Comparison of ENCODE assay signal across 14 cellular contexts in genomic region chr4:18844726-18845125, GRCh38.
"Had no signal": no experiment of that assay in that cellular context is flagged by ENCODE, and none has a peak within 500 bp of the region (broad histone marks: within the 10 kb centered on the region; RNA-seq: fewer than 3 reads in every experiment).

No MANE protein-coding gene starts in this region.

- H3K36me3 ChIP-seq: heart left ventricle, suprapubic skin had no signal

- H3K4me1 ChIP-seq: heart left ventricle, suprapubic skin had no signal

- H3K27ac ChIP-seq: heart left ventricle, suprapubic skin had no signal

- H3K4me3 ChIP-seq: heart left ventricle, suprapubic skin had no signal

- H3K27me3 ChIP-seq: heart left ventricle, suprapubic skin had no signal

- DNase-seq: activated CD4-positive, alpha-beta T cell treated with anti-CD3 and anti-CD28 coated beads, Interleukin-2, amount 50 U/mL, for 48 hours; activated CD4-positive, CD25-positive, alpha-beta regulatory T cell treated with anti-CD3 and anti-CD28 coated beads, Interleukin-2, amount 50 U/mL, for 72 hours; activated gamma-delta T cell; activated T-cell treated with anti-CD3 and anti-CD28 coated beads, Interleukin-2, amount 50 U/mL, for 4 hours; anterior cingulate cortex; caudate nucleus; effector memory CD8-positive, alpha-beta T cell; heart left ventricle; kidney; stimulated activated CD4-positive, alpha-beta T cell treated with anti-CD3 and anti-CD28 coated beads, Interleukin-4, amount 100 ng/mL, for 1 hour; stimulated activated CD8-positive, alpha-beta memory T cell treated with anti-CD3 and anti-CD28 coated beads, Interleukin-4, amount 100 ng/mL, for 48 hours; stimulated activated naive CD8-positive, alpha-beta T cell treated with anti-CD3 and anti-CD28 coated beads, Interleukin-15, Interleukin-2, amounts not matched to agents 100 U/mL and 50 U/mL, for 24 hours had no signal

- ATAC-seq: activated T-cell treated with anti-CD3 and anti-CD28 coated beads, Interleukin-2, amount 50 U/mL, for 4 hours; effector memory CD8-positive, alpha-beta T cell; esophagus mucosa; heart left ventricle; stimulated activated naive CD8-positive, alpha-beta T cell treated with anti-CD3 and anti-CD28 coated beads, Interleukin-15, Interleukin-2, amounts not matched to agents 100 U/mL and 50 U/mL, for 24 hours had no signal
